Comparison of ENCODE assay signal across 2 cellular contexts in genomic region chr14:104973215-104974145, GRCh38.
TF ChIP-seq lines count a peak whose summit lies in the region.

No MANE protein-coding gene starts in this region.

TF ChIP-seq in A549, 52 proteins besides CTCF, POLR2A, EP300 and RAD21:
- TF ChIP-seq RCOR1 (IDR thresholded peaks at IDR 0.05; ENCODE audit: low read depth, low read length): no peak
- TF ChIP-seq REST (IDR thresholded peaks at IDR 0.05): no peak
- TF ChIP-seq ATOH8 (CRISPR knock-in tag; IDR thresholded peaks at IDR 0.05; ENCODE audit: low read depth): no peak
- TF ChIP-seq MYC (IDR thresholded peaks at IDR 0.05; ENCODE audit: borderline replicate concordance, low read length): peak; percentile 27; the same call in 1 of the 2 replicates
- TF ChIP-seq SREBF2 (IDR thresholded peaks at IDR 0.05): no peak
- TF ChIP-seq E2F6 (IDR thresholded peaks at IDR 0.05; ENCODE audit: borderline replicate concordance, low read depth): peak; percentile 91
- peak; percentile 91 for TF ChIP-seq MAX (IDR thresholded peaks at IDR 0.05)
- TF ChIP-seq JUNB (IDR thresholded peaks at IDR 0.05): peak; percentile 86
- peak; percentile 74; the same call in 1 of the 2 replicates for TF ChIP-seq GATA3 (IDR thresholded peaks at IDR 0.05; ENCODE audit: borderline replicate concordance)
- TF ChIP-seq USF2 (IDR thresholded peaks at IDR 0.05): peak; percentile 59
- no peak for TF ChIP-seq RNF2 (IDR thresholded peaks at IDR 0.05; ENCODE audit: borderline replicate concordance, low read depth)
- no peak for TF ChIP-seq POLR2AphosphoS2 (conservative IDR thresholded peaks at IDR 0.05; ENCODE audit: low read length)
- 0 out of 2 replicates have a peak, but pooled peaks have one; percentile 58 for TF ChIP-seq FOSB (CRISPR knock-in tag; IDR thresholded peaks at IDR 0.05)
- TF ChIP-seq ZFP36 (IDR thresholded peaks at IDR 0.05; ENCODE audit: borderline replicate concordance, partially characterized antibody): no peak
- TF ChIP-seq PBX3 (IDR thresholded peaks at IDR 0.05): peak; percentile 72; the same call in 1 of the 2 replicates
- no peak for TF ChIP-seq RARB (CRISPR knock-in tag; IDR thresholded peaks at IDR 0.05)
- TF ChIP-seq BHLHE40 (IDR thresholded peaks at IDR 0.05; ENCODE audit: low read depth, low read length): no peak
- peak; percentile 93 for TF ChIP-seq FOSL2 (IDR thresholded peaks at IDR 0.05)
- TF ChIP-seq FOSL2 (CRISPR knock-in tag; IDR thresholded peaks at IDR 0.05): peak; percentile 99
- TF ChIP-seq ZNF302 (CRISPR knock-in tag; IDR thresholded peaks at IDR 0.05): no peak
- no peak for TF ChIP-seq SMC3 (IDR thresholded peaks at IDR 0.05)
- TF ChIP-seq NFE2L2 (conservative IDR thresholded peaks at IDR 0.05; ENCODE audit: low read length): no peak
- TF ChIP-seq JUN (IDR thresholded peaks at IDR 0.05): peak; percentile 66 to 70; a peak in 3 of 5 replicates
- no peak for TF ChIP-seq NR3C1 (IDR thresholded peaks at IDR 0.05)

TF ChIP-seq in IMR-90, 13 proteins besides CTCF, POLR2A, EP300 and RAD21:
- no peak for TF ChIP-seq CEBPB (IDR thresholded peaks at IDR 0.05; ENCODE audit: low read depth, low read length)
- peak; percentile 52; the same call in 1 of the 2 replicates for TF ChIP-seq MXI1 (IDR thresholded peaks at IDR 0.05; ENCODE audit: borderline replicate concordance, low read depth, low read length)
- peak; percentile 52 for TF ChIP-seq BHLHE40 (IDR thresholded peaks at IDR 0.05; ENCODE audit: low read depth, low read length)
- TF ChIP-seq USF2 (IDR thresholded peaks at IDR 0.05; ENCODE audit: low read depth, low read length): no peak
- TF ChIP-seq RFX5 (IDR thresholded peaks at IDR 0.05; ENCODE audit: low read depth, low read length): no peak
- TF ChIP-seq, protein P1, sequence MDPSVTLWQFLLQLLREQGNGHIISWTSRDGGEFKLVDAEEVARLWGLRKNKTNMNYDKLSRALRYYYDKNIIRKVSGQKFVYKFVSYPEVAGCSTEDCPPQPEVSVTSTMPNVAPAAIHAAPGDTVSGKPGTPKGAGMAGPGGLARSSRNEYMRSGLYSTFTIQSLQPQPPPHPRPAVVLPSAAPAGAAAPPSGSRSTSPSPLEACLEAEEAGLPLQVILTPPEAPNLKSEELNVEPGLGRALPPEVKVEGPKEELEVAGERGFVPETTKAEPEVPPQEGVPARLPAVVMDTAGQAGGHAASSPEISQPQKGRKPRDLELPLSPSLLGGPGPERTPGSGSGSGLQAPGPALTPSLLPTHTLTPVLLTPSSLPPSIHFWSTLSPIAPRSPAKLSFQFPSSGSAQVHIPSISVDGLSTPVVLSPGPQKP (IDR thresholded peaks at IDR 0.05; ENCODE audit: borderline replicate concordance, low read depth, low read length): no peak
- TF ChIP-seq FOS (IDR thresholded peaks at IDR 0.05; ENCODE audit: low read depth, low read length): peak; percentile 92
- TF ChIP-seq CHD1 (IDR thresholded peaks at IDR 0.05; ENCODE audit: low read depth, low read length): no peak
- peak; percentile 99 for TF ChIP-seq MAZ (IDR thresholded peaks at IDR 0.05; ENCODE audit: borderline replicate concordance, low read depth, low read length)
- no peak for TF ChIP-seq SMC3 (IDR thresholded peaks at IDR 0.05; ENCODE audit: low read depth, low read length)
- no peak; the same call in 1 of the 2 replicates for TF ChIP-seq NFE2L2 (IDR thresholded peaks at IDR 0.05; ENCODE audit: low read depth, low read length)
- no peak for TF ChIP-seq MAFK (IDR thresholded peaks at IDR 0.05; ENCODE audit: low read depth, low read length)
- peak; percentile 69 for TF ChIP-seq RCOR1 (IDR thresholded peaks at IDR 0.05; ENCODE audit: insufficient replicate concordance, low read length)
